ENCODE assay signal across 8 cellular contexts in the genomic region with DNA sequence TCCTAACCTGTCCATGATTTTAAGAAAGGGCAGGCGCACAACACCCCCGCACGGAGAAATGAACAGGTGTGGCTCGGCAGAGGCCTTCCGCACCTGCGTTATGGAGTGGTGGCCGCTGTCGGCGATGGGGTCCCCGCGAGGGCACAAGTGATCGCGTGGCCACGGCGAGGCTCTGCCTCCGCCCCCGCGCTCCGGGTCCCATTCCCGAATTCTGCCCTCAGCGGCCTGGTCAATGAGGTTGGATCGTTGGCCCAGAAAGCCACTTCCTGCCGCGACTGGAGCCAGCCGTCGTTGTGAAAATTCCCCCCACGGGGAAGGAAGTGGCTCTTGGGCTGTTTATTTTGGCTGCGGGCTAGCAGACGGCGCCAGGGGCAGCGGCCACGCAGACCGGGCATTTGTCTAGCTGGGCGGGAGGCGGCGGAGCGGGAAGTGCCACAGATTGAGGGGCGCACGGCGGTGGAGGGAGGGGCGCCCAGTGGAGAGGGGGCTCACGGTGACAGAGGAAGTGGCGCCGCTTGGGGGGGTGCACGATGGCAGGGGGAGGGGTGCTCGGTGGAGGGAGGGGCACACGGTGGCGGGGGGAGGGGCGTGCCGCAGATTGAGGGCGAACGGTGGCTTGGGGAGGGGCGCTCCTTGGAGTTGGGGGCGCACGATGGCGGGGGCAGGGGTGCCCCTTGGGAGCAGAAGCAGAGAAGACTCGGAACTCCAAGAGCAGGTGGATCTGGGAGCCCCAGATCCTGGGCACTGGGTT. TPM values are rescaled to one million over a fixed set of nuclear protein-coding genes. Genes with fewer than 3 reads are reported as not detected.
DNase-seq lines count a peak whose midpoint lies in the region; ATAC-seq and TF ChIP-seq lines count a peak whose summit lies in the region.

No MANE protein-coding gene starts in this region.

- H3K4me1 Mint-ChIP-seq in stimulated activated effector memory CD8-positive, alpha-beta T cell treated with anti-CD3 and anti-CD28 coated beads, Interleukin-12 subunit alpha, Interleukin-12 subunit beta, amount 100 ng/mL, for 72 hours, result peaks cover 28% of the 10 kb centered on the region

- H3K4me3 ChIP-seq in DND-41 (ENCODE audit: low read depth in 1 of 2, low read length in 2 of 2), result peak overlapping the region in 1 of 2 experiments; percentile 48; a peak in 3 of 4 replicates
- peak overlapping the region; percentile 74 for H3K4me3 ChIP-seq in coronary artery
- H3K4me3 ChIP-seq in right lobe of liver, result peak overlapping the region; percentile 43 to 56 (median 51)

- H3K4me1 ChIP-seq in DND-41 (ENCODE audit: insufficient read depth, low read length) (peaks cover 17% of the 10 kb centered on the region), right lobe of liver (peaks cover 0 to 4% (median 0%) of the 10 kb centered on the region in 4 donors)

- H3K27ac ChIP-seq in DND-41 (ENCODE audit: low read length), result peak overlapping the region; percentile 32; the same call in 1 of the 2 replicates
- peak overlapping the region; percentile 62 to 83 for H3K27ac ChIP-seq in coronary artery
- peak overlapping the region; percentile 5 to 36 (median 14) for H3K27ac ChIP-seq in right lobe of liver

- H3K9ac ChIP-seq in DND-41 (ENCODE audit: low read depth, low read length), result peak overlapping the region; percentile 55

- H3K27ac Mint-ChIP-seq in stimulated activated effector memory CD8-positive, alpha-beta T cell treated with anti-CD3 and anti-CD28 coated beads, Interleukin-12 subunit alpha, Interleukin-12 subunit beta, amount 100 ng/mL, for 72 hours, result peak overlapping the region; percentile 80

- no peaks in the 10 kb centered on the region for H3K9me3 ChIP-seq in DND-41 (ENCODE audit: insufficient read depth, low read length, severe bottlenecking)
- no peaks in the 10 kb centered on the region for H3K9me3 ChIP-seq in right lobe of liver

- DNase-seq in DND-41 (peak; percentile 50), M059J (ENCODE audit: low read depth) (peak; percentile 91), T-helper 9 cell (peak; percentile 6), coronary artery (ENCODE audit: low spot score) (peak; percentile 88), right lobe of liver (peak; percentile 83 to 90 (median 86)), HuH-7.5 (ENCODE audit: low spot score) (no peak)
- peak; percentile 17 to 61 for DNase-seq in stimulated activated effector memory CD8-positive, alpha-beta T cell treated with anti-CD3 and anti-CD28 coated beads, Interleukin-12 subunit alpha, Interleukin-12 subunit beta, amount 100 ng/mL, for 72 hours (ENCODE audit: low spot score in 2 of 2)

- peak; percentile 10; the same call in 2 of the 3 replicates for ATAC-seq in DND-41 (ENCODE audit: insufficient read depth, low read depth)
- peak; percentile 75 to 86 (median 85) for ATAC-seq in right lobe of liver
- ATAC-seq in stimulated activated effector memory CD8-positive, alpha-beta T cell treated with anti-CD3 and anti-CD28 coated beads, Interleukin-12 subunit alpha, Interleukin-12 subunit beta, amount 100 ng/mL, for 72 hours, result no peak
- ATAC-seq in GM21723 (IDR thresholded peaks at IDR 0.05; ENCODE audit: unreplicated experiment), result no peak

- WGBS in right lobe of liver (ENCODE audit: insufficient coverage, low coverage, low lambda C conversion rate, missing lambda C conversion rate), result 6% methylated on average over 19 of the region's 57 CpGs

- TF ChIP-seq POLR2A in right lobe of liver (IDR thresholded peaks at IDR 0.05), result peak; percentile 75

- H3K36me3 ChIP-seq in DND-41 (ENCODE audit: insufficient read depth, low read length) (no peaks in the 10 kb centered on the region), right lobe of liver (no peaks in the 10 kb centered on the region)

- no peaks in the 10 kb centered on the region for H4K20me1 ChIP-seq in DND-41 (ENCODE audit: insufficient read depth, low read length)

- H3K4me3 Mint-ChIP-seq in stimulated activated effector memory CD8-positive, alpha-beta T cell treated with anti-CD3 and anti-CD28 coated beads, Interleukin-12 subunit alpha, Interleukin-12 subunit beta, amount 100 ng/mL, for 72 hours, result peak overlapping the region; percentile 83

- peak overlapping the region; percentile 82 for H2AFZ ChIP-seq in DND-41 (ENCODE audit: low read depth, low read length)

- no peaks in the 10 kb centered on the region for H3K79me2 ChIP-seq in DND-41 (ENCODE audit: insufficient read depth, low read length)

- H3K27me3 ChIP-seq in DND-41 (ENCODE audit: insufficient read depth, low read length, poor library complexity) (no peaks in the 10 kb centered on the region), right lobe of liver (no peaks in the 10 kb centered on the region)

- H3K36me3 Mint-ChIP-seq in stimulated activated effector memory CD8-positive, alpha-beta T cell treated with anti-CD3 and anti-CD28 coated beads, Interleukin-12 subunit alpha, Interleukin-12 subunit beta, amount 100 ng/mL, for 72 hours, result peaks cover 6% of the 10 kb centered on the region

- TF ChIP-seq CTCF in DND-41 (IDR thresholded peaks at IDR 0.05; ENCODE audit: borderline replicate concordance, extremely low read depth, low read length, poor library complexity, severe bottlenecking) (no peak), coronary artery (IDR thresholded peaks at IDR 0.05) (no peak), right lobe of liver (IDR thresholded peaks at IDR 0.05) (no peak)

- H3K9me3 Mint-ChIP-seq in stimulated activated effector memory CD8-positive, alpha-beta T cell treated with anti-CD3 and anti-CD28 coated beads, Interleukin-12 subunit alpha, Interleukin-12 subunit beta, amount 100 ng/mL, for 72 hours, result no peaks in the 10 kb centered on the region

- peak overlapping the region; percentile 79 for H3K4me2 ChIP-seq in DND-41 (ENCODE audit: insufficient read depth, low read length)

- intact Hi-C loops in right lobe of liver (cut with DNase I), result no loop called here

RNA-seq across cellular contexts. Expression of gene MRC2, which starts 25.0 kb away (rescaled TPM):
- 87.3 and 144 TPM in 2 replicates for total RNA-seq in M059J (2014; rRNA removed; shearing (Covaris generic))
- total RNA-seq in right lobe of liver, result 1 to 10 TPM; 1.7 to 7.4 (median 3.8) TPM

Comparison
In these comparisons a context has a peak if more than half of its experiments do, and no peak if none do; other contexts are left out.
1. ATAC-seq: peak in DND-41 (single experiment) and right lobe of liver (4 of 4); none in stimulated activated effector memory CD8-positive, alpha-beta T cell treated with anti-CD3 and anti-CD28 coated beads, Interleukin-12 subunit alpha, Interleukin-12 subunit beta, amount 100 ng/mL, for 72 hours (single experiment) and GM21723 (single experiment).
2. H3K27ac ChIP-seq: peak in every context shown above with its lines; median percentile 72 in coronary artery; 32 in DND-41; 14 in right lobe of liver.
3. RNA of gene MRC2, which starts 25.0 kb away (total RNA-seq): 87.3 to 144 TPM in M059J; 1.7 to 7.4 TPM in right lobe of liver; every median in the first group is over 10 times any median in the second.